Comparison of ENCODE assay signal across 13 cellular contexts in the genomic region with DNA sequence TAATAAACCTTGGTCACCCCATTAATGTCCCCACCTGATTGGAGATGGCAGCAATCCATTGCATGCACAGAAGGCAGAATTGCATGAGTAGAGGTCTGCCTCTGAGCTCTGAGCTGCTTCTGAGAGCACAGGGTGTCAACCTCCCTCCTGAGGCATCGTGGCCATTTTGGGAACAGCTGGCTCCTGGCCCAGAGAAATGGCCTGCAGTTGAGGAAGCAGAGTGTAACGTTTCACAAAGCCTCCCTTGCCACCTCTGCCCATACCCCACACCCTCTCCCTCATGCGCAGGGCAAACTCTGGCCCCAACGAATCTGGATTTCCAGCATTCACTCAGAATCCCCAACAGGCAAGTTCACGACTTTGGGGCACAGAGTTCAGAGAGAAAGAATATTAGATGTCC.
DNase-seq lines count a peak whose midpoint lies in the region; ATAC-seq and TF ChIP-seq lines count a peak whose summit lies in the region.
"Had no signal": no experiment of that assay in that cellular context is flagged by ENCODE, and none has a peak within 500 bp of the region (broad histone marks: within the 10 kb centered on the region; RNA-seq: fewer than 3 reads in every experiment).

No MANE protein-coding gene starts in this region.

- H3K9me3 ChIP-seq in iPS-18a (ENCODE audit: control insufficient read depth, low read depth, low read length) (no peaks in the 10 kb centered on the region), sigmoid colon (no peaks in the 10 kb centered on the region)

- peak overlapping the region; percentile 51 for H3K9ac ChIP-seq in iPS-18a (ENCODE audit: low read length)

- H3K27me3 ChIP-seq in iPS-18a (ENCODE audit: control insufficient read depth, insufficient read depth, low read length) (peaks cover 10% of the 10 kb centered on the region), sigmoid colon (no peaks in the 10 kb centered on the region)

- H3K4me1 ChIP-seq in iPS-18a (ENCODE audit: control insufficient read depth, low read depth, low read length) (peaks cover 30% of the 10 kb centered on the region), sigmoid colon (peaks cover 0 to 11% (median 5%) of the 10 kb centered on the region in 4 donors)

- H3K36me3 ChIP-seq in iPS-18a (ENCODE audit: control insufficient read depth, low read depth, low read length) (no peaks in the 10 kb centered on the region), sigmoid colon (no peaks in the 10 kb centered on the region)

- H3K4me3 ChIP-seq in iPS-18a (ENCODE audit: low read length) (peak overlapping the region; percentile 31), sigmoid colon (peak overlapping the region in 3 of 4 donors; percentile 3 to 18 (median 7))

- TF ChIP-seq POLR2A in sigmoid colon (IDR thresholded peaks at IDR 0.05): no peak

- H3K27ac ChIP-seq in iPS-18a (ENCODE audit: low read length) (peak overlapping the region; percentile 26), sigmoid colon (no peak overlapping the region)

- no peak for ATAC-seq in HG03432 (IDR thresholded peaks at IDR 0.05; ENCODE audit: unreplicated experiment)
- ATAC-seq: activated CD4-positive, CD25-positive, alpha-beta regulatory T cell treated with anti-CD3 and anti-CD28 coated beads, Interleukin-2, amount 50 U/mL, for 24 hours; activated T-cell treated with anti-CD3 and anti-CD28 coated beads, Interleukin-2, amount 50 U/mL, for 4 hours; stimulated activated naive B cell treated with anti-CD40 and anti-IgM and Interleukin-4, amounts not matched to agents 10 μg/mL and 1 μg/mL and 100 μg/mL, for 72 hours had no signal

- peak; percentile 33 for DNase-seq in NCI-H510A treated with DMSO at 0.1 percent for 48 hours (lab: John Stamatoyannopoulos, UW)
- no peak for DNase-seq in NCI-H510A (lab: John Stamatoyannopoulos, UW)
- peak; percentile 39 for DNase-seq in NCI-H1092 treated with DMSO at 0.1 percent for 48 hours (lab: John Stamatoyannopoulos, UW)
- no peak for DNase-seq in sigmoid colon
- no peak for DNase-seq in foreskin melanocyte
- DNase-seq in activated CD4-positive, alpha-beta T cell treated with anti-CD3 and anti-CD28 coated beads for 4 hours: no peak
- DNase-seq: activated T-cell treated with anti-CD3 and anti-CD28 coated beads, Interleukin-2, amount 50 U/mL, for 4 hours; cortex of kidney; stimulated activated CD4-positive, alpha-beta T cell treated with anti-CD3 and anti-CD28 coated beads, Interleukin-4, amount 100 ng/mL, for 24 hours; stimulated activated naive B cell treated with anti-CD40 and anti-IgM and Interleukin-4, amounts not matched to agents 10 μg/mL and 1 μg/mL and 100 μg/mL, for 72 hours had no signal

- intact Hi-C loops in sigmoid colon (cut with DNase I): loop anchor here (10.0 kb wide), 1 partner anchor 224 kb away; no protein-coding TSS in a partner anchor

- TF ChIP-seq CTCF in sigmoid colon (IDR thresholded peaks at IDR 0.05): no peak

- 37 to 43% methylated on average over 5 of the region's 5 CpGs for WGBS in sigmoid colon, 2 donors

- no peak for TF ChIP-seq EP300 in sigmoid colon (IDR thresholded peaks at IDR 0.05)

Comparison
In these comparisons a context has a peak if more than half of its experiments do, and no peak if none do; other contexts are left out.
1. DNase-seq: peak in NCI-H510A treated with DMSO at 0.1 percent for 48 hours (single experiment) and NCI-H1092 treated with DMSO at 0.1 percent for 48 hours (single experiment); none in NCI-H510A (single experiment), sigmoid colon (single experiment), foreskin melanocyte (single experiment) and activated CD4-positive, alpha-beta T cell treated with anti-CD3 and anti-CD28 coated beads for 4 hours (0 of 2).